8 cellular contexts compared by ENCODE assay signal in the genomic region with DNA sequence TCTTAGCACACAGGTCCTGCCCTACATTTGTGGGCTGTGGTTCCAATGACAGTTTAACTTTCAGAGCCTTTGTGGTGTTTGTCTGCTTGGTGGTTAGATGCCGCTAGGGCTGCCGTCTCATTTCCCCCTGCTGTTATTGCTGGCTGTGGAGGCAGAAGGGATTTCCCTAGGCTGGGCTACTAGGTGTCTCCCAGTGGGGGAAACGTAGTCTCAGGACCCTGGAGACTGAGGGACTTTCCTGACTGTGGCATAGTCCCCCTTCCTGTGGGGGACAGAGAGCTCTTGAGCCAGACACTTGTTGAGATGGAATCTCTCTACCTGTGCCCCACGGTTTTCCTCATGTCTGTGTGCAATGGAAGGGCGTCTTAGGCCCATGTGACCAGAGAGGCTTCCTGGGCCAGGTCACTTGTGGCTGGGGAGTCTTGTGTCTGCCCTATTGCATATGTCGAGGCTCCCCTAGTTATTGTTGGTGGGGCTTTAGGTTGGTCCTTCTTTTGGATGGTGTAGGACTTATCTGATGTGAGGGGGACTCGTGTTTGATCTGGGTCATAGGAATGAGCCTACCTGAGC.
DNase-seq lines count a peak whose midpoint lies in the region; ATAC-seq, FAIRE-seq and TF ChIP-seq lines count a peak whose summit lies in the region.

No MANE protein-coding gene starts in this region.

- no peak overlapping the region for H3K27ac ChIP-seq in H1 (ENCODE audit: low read depth, low read length)

- no peak overlapping the region for H3K4me2 ChIP-seq in H1 (ENCODE audit: insufficient read depth in 1 of 2, low read depth in 2 of 2, low read length in 2 of 2)

- no peak overlapping the region for H3K18ac ChIP-seq in H1 (ENCODE audit: extremely low read depth, low read length)

- no peak for FAIRE-seq in H1 (lab: Jason Lieb, UNC)

- CTCF ChIA-PET in H1 (lab: Charles Lee; ENCODE audit: partially characterized antibody) = interaction anchor here (1.0 kb wide), 1 partner anchor 45 kb away, joined by 4 read pairs; no protein-coding TSS in a partner anchor

- no peaks in the 10 kb centered on the region for H4K20me1 ChIP-seq in H1 (replicated peaks in 1 of 2; ENCODE audit: control insufficient read depth in 1 of 2, insufficient read depth in 2 of 2, low read length in 2 of 2)

- peak overlapping the region; percentile 16; the same call in 1 of the 2 replicates for H4K8ac ChIP-seq in H1 (ENCODE audit: extremely low read depth, insufficient read depth, low read length)

- H3K36me3 ChIP-seq in H1 (ENCODE audit: control insufficient read depth in 2 of 4, insufficient read depth in 4 of 4, low read length in 3 of 4) = no peaks in the 10 kb centered on the region

- DNase-seq in UCSD-AML1 (lab: John Stamatoyannopoulos, UW; ENCODE audit: unreplicated experiment) (peak; percentile 63), H1 (ENCODE audit: low read depth in 1 of 2, low spot score in 2 of 2) (no peak), DMS153 treated with DMSO at 0.1 percent for 48 hours (lab: John Stamatoyannopoulos, UW; ENCODE audit: unreplicated experiment) (no peak), anterior cingulate cortex (lab: John Stamatoyannopoulos, UW) (no peak), NCI-H345 treated with DMSO at 0.1 percent for 48 hours (lab: John Stamatoyannopoulos, UW; ENCODE audit: unreplicated experiment) (no peak)
- DNase-seq in stimulated activated CD8-positive, alpha-beta memory T cell treated with anti-CD3 and anti-CD28 coated beads, Interleukin-7, amount 100 ng/mL, for 48 hours (ENCODE audit: extremely low read depth in 1 of 2, low read depth in 1 of 2) = peak; percentile 45 to 63

- no peaks in the 10 kb centered on the region for H3K23me2 ChIP-seq in H1 (ENCODE audit: low read depth, low read length)

- WGBS in H1 (ENCODE audit: extremely low coverage in 1 of 2, insufficient coverage in 1 of 2, insufficient read length in 1 of 2, insufficient replicate concordance in 2 of 2, low coverage in 1 of 2, low lambda C conversion rate in 2 of 2, missing lambda C conversion rate in 1 of 2), 2 experiments = 89% methylated on average over 7 of the region's 7 CpGs; no CpG with 5 or more reads in 1 of the 2 experiments

- H3K79me1 ChIP-seq in H1 (ENCODE audit: low read depth, low read length) = no peaks in the 10 kb centered on the region

- no peak for TF ChIP-seq POLR2A in H1 (IDR thresholded peaks at IDR 0.05; ENCODE audit: control extremely low read depth in 1 of 2, low read depth in 2 of 2, low read length in 2 of 2)

- H3K4me3 ChIP-seq in H1 (ENCODE audit: extremely low read depth in 1 of 4, insufficient read depth in 2 of 4, low read depth in 3 of 4, low read length in 4 of 4) = no peak overlapping the region

- H2BK120ac ChIP-seq in H1 (replicated peaks; ENCODE audit: low read depth, low read length) = no peak overlapping the region

- TF ChIP-seq RAD21 in H1 (IDR thresholded peaks at IDR 0.05 in 1 of 2, conservative IDR thresholded peaks at IDR 0.05 in 1 of 2; ENCODE audit: low read depth in 2 of 2, low read length in 2 of 2) = no peak

- H3K23ac ChIP-seq in H1 (ENCODE audit: insufficient read length) = no peak overlapping the region

- no peak overlapping the region for H4K91ac ChIP-seq in H1 (replicated peaks; ENCODE audit: insufficient read length, low read length)

- POLR2A ChIA-PET in H1 (lab: Charles Lee; ENCODE audit: partially characterized antibody) = interaction anchor here (0.9 kb wide), 1 partner anchor 14 kb away, joined by 4 read pairs; no protein-coding TSS in a partner anchor

- no peaks in the 10 kb centered on the region for H3K9me3 ChIP-seq in H1 (ENCODE audit: insufficient read depth in 2 of 2, low read depth in 1 of 2, low read length in 1 of 2)

- no peak overlapping the region for H2BK5ac ChIP-seq in H1 (ENCODE audit: low read depth, low read length)

- no peak overlapping the region for H3K56ac ChIP-seq in H1 (replicated peaks; ENCODE audit: insufficient read length, low read depth, low read length)

- 0 out of 7 replicates have a peak, but pooled peaks cover 0 to 5% (median 0%) of the 10 kb centered on the region in 4 experiments for H3K4me1 ChIP-seq in H1 (replicated peaks in 1 of 4; ENCODE audit: control insufficient read depth in 3 of 4, insufficient read depth in 4 of 4, low read length in 3 of 4)

- H3K14ac ChIP-seq in H1 (ENCODE audit: insufficient read length) = no peak overlapping the region

- H4K5ac ChIP-seq in H1 (ENCODE audit: insufficient read length, low read depth, low read length) = no peak overlapping the region

- no peak overlapping the region for H3K9ac ChIP-seq in H1 (replicated peaks in 1 of 4; ENCODE audit: extremely low read depth in 1 of 4, low read depth in 3 of 4, low read length in 3 of 4)

- H2BK20ac ChIP-seq in H1 (ENCODE audit: low read length) = 0 out of 2 replicates have a peak overlapping the region, but pooled peaks have one; percentile 48

- TF ChIP-seq EP300 in H1 (IDR thresholded peaks at IDR 0.05; ENCODE audit: borderline replicate concordance in 1 of 2, low read depth in 2 of 2, low read length in 2 of 2) = no peak

- H3K79me2 ChIP-seq in H1 (ENCODE audit: control insufficient read depth in 1 of 2, insufficient read depth in 2 of 2, low read length in 2 of 2) = no peaks in the 10 kb centered on the region

- peak overlapping the region; percentile 67 for H3K4ac ChIP-seq in H1 (replicated peaks; ENCODE audit: insufficient read length, low read depth, low read length)

- no peaks in the 10 kb centered on the region for H3K27me3 ChIP-seq in H1 (replicated peaks in 1 of 4; ENCODE audit: control insufficient read depth in 3 of 4, extremely low read depth in 1 of 4, insufficient read depth in 3 of 4, low read length in 3 of 4)

- ATAC-seq in GM19025 (IDR thresholded peaks at IDR 0.05; ENCODE audit: low read depth, unreplicated experiment) (peak; percentile 96), HG03045 (IDR thresholded peaks at IDR 0.05; ENCODE audit: unreplicated experiment) (peak; percentile 97)

- H2AFZ ChIP-seq in H1 (ENCODE audit: low read length) = no peak overlapping the region; the same call in 1 of the 2 replicates

- no peak overlapping the region; the same call in 1 of the 2 replicates for H2BK15ac ChIP-seq in H1 (ENCODE audit: low read length)

- H2AK5ac ChIP-seq in H1 (ENCODE audit: low read depth, low read length) = no peak overlapping the region

- TF ChIP-seq CTCF in H1 (IDR thresholded peaks at IDR 0.05; ENCODE audit: control extremely low read depth in 1 of 3, insufficient read depth in 1 of 3, low read depth in 1 of 3, low read length in 3 of 3) = no peak

- 0 out of 2 replicates have a peak overlapping the region, but pooled peaks have one; percentile 17 for H2BK12ac ChIP-seq in H1 (ENCODE audit: low read depth, low read length)

TF ChIP-seq in H1, 55 proteins besides CTCF, POLR2A, EP300 and RAD21:
- TF ChIP-seq SRF (IDR thresholded peaks at IDR 0.05; ENCODE audit: low read depth, low read length) = no peak
- no peak for TF ChIP-seq GTF2F1 (IDR thresholded peaks at IDR 0.05; ENCODE audit: borderline replicate concordance, low read depth, low read length)
- TF ChIP-seq TCF12 (IDR thresholded peaks at IDR 0.05; ENCODE audit: low read depth, low read length) = no peak
- no peak for TF ChIP-seq KDM1A (IDR thresholded peaks at IDR 0.05; ENCODE audit: borderline replicate concordance, low read length)
- no peak for TF ChIP-seq BRCA1 (IDR thresholded peaks at IDR 0.05; ENCODE audit: low read depth, low read length)
- TF ChIP-seq CHD2 (IDR thresholded peaks at IDR 0.05; ENCODE audit: low read length) = no peak
- TF ChIP-seq HDAC2 (IDR thresholded peaks at IDR 0.05; ENCODE audit: borderline replicate concordance in 1 of 2, low read depth in 2 of 2, low read length in 2 of 2) = no peak
- no peak for TF ChIP-seq TAF7 (optimal IDR thresholded peaks at IDR 0.05; ENCODE audit: borderline replicate concordance, low read depth, low read length)
- TF ChIP-seq, protein P1, sequence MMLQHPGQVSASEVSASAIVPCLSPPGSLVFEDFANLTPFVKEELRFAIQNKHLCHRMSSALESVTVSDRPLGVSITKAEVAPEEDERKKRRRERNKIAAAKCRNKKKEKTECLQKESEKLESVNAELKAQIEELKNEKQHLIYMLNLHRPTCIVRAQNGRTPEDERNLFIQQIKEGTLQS (IDR thresholded peaks at IDR 0.05; ENCODE audit: insufficient read depth, low read depth, low read length) = no peak
- TF ChIP-seq EGR1 (IDR thresholded peaks at IDR 0.05; ENCODE audit: borderline replicate concordance, low read depth, low read length) = no peak
- no peak for TF ChIP-seq GABPA (IDR thresholded peaks at IDR 0.05; ENCODE audit: borderline replicate concordance, insufficient read depth, low read length)

Comparison
In these comparisons a context has a peak if more than half of its experiments do, and no peak if none do; other contexts are left out.
1. DNase-seq: peak in UCSD-AML1 (single experiment) and stimulated activated CD8-positive, alpha-beta memory T cell treated with anti-CD3 and anti-CD28 coated beads, Interleukin-7, amount 100 ng/mL, for 48 hours (2 of 2); none in H1 (0 of 2), DMS153 treated with DMSO at 0.1 percent for 48 hours (single experiment), anterior cingulate cortex (0 of 58) and NCI-H345 treated with DMSO at 0.1 percent for 48 hours (single experiment).